In genomic region chr1:198935371-198935921, GRCh38 we compare ENCODE assay signal across 8 cellular contexts.
A peak's percentile ranks its signal among the peaks of the same experiment; 100 is the strongest.
DNase-seq lines count a peak whose midpoint lies in the region; ATAC-seq and TF ChIP-seq lines count a peak whose summit lies in the region.

No MANE protein-coding gene starts in this region.

- 2 to 4% methylated on average over 8 of the region's 8 CpGs for WGBS in testis, 2 donors

- no peak for TF ChIP-seq POLR2A in testis (IDR thresholded peaks at IDR 0.05)

- H3K79me2 ChIP-seq in fibroblast of lung (ENCODE audit: control insufficient read depth, insufficient read depth, low read length): peaks cover 62% of the 10 kb centered on the region

- no peak overlapping the region for H3K9ac ChIP-seq in fibroblast of lung (ENCODE audit: insufficient read depth, low read length)

- peak; percentile 58 for DNase-seq in BJ (ENCODE audit: low read depth)
- DNase-seq in HPDE6-E6E7 (ENCODE audit: extremely low spot score): peak; percentile 44
- peak; percentile 53 for DNase-seq in NOMO-1 treated with DMSO at 0.1 percent for 48 hours (lab: John Stamatoyannopoulos, UW; ENCODE audit: unreplicated experiment)
- peak; percentile 61 for DNase-seq in activated T-cell treated with anti-CD3 and anti-CD28 coated beads for 4 hours
- DNase-seq in fibroblast of lung (ENCODE audit: low read depth in 2 of 2): peak; percentile 94 to 99
- DNase-seq in testis: peak; percentile 84

- peak; percentile 37 for ATAC-seq in GM19455 (IDR thresholded peaks at IDR 0.05; ENCODE audit: unreplicated experiment)

- H3K4me3 ChIP-seq in BJ (ENCODE audit: low read depth, low read length) (peak overlapping the region; percentile 53), fibroblast of lung (replicated peaks in 1 of 4; ENCODE audit: control extremely low read depth in 1 of 4, insufficient read depth in 1 of 4, low read depth in 3 of 4, low read length in 4 of 4) (peak overlapping the region; percentile 51 to 90 (median 78)), neuron (ENCODE audit: low read length) (peak overlapping the region; percentile 59), testis (peak overlapping the region in 1 of 2 donors; percentile 64)

- POLR2A ChIA-PET in BJ (lab: Charles Lee): no interaction called here

- no peak for TF ChIP-seq CTCF in BJ (IDR thresholded peaks at IDR 0.05; ENCODE audit: insufficient read depth, low read depth, low read length)
- no peak for TF ChIP-seq CTCF in fibroblast of lung (conservative IDR thresholded peaks at IDR 0.05 in 1 of 2, IDR thresholded peaks at IDR 0.05 in 1 of 2; ENCODE audit: low read depth in 1 of 2, low read length in 2 of 2)
- TF ChIP-seq CTCF in testis (IDR thresholded peaks at IDR 0.05): no peak

- no peaks in the 10 kb centered on the region for H4K20me1 ChIP-seq in fibroblast of lung (ENCODE audit: control insufficient read depth, extremely low read depth, insufficient read depth, low read length)

- H3K9me3 ChIP-seq in fibroblast of lung (ENCODE audit: control insufficient read depth, insufficient read depth, low read depth, low read length) (no peaks in the 10 kb centered on the region), neuron (ENCODE audit: low read length) (no peaks in the 10 kb centered on the region), testis (no peaks in the 10 kb centered on the region)

- H3K4me1 ChIP-seq in fibroblast of lung (ENCODE audit: control insufficient read depth, extremely low read depth, insufficient read depth, low read length) (peaks cover 2% of the 10 kb centered on the region), neuron (ENCODE audit: insufficient read depth, low read length) (peaks cover 36% of the 10 kb centered on the region), testis (peaks cover 5% of the 10 kb centered on the region)

- no peaks in the 10 kb centered on the region for H3K36me3 ChIP-seq in BJ (ENCODE audit: control insufficient read depth, insufficient read depth, low read length)
- H3K36me3 ChIP-seq in fibroblast of lung (ENCODE audit: control insufficient read depth, insufficient read depth, low read length): no peaks in the 10 kb centered on the region
- no peaks in the 10 kb centered on the region for H3K36me3 ChIP-seq in neuron (ENCODE audit: insufficient read depth, low read length)
- no peaks in the 10 kb centered on the region for H3K36me3 ChIP-seq in testis (ENCODE audit: low read depth, missing control alignments)

- peak overlapping the region; percentile 73 for H3K4me2 ChIP-seq in fibroblast of lung (ENCODE audit: extremely low read depth, insufficient read depth, low read length)

- H2AFZ ChIP-seq in fibroblast of lung (ENCODE audit: low read length) (no peak overlapping the region), neuron (ENCODE audit: low read depth, low read length) (no peak overlapping the region)

- H3K27me3 ChIP-seq in BJ (ENCODE audit: control insufficient read depth, insufficient read depth, low read length) (no peaks in the 10 kb centered on the region), fibroblast of lung (ENCODE audit: control insufficient read depth, insufficient read depth, low read length) (no peaks in the 10 kb centered on the region), neuron (ENCODE audit: insufficient read depth, low read length) (no peaks in the 10 kb centered on the region), testis (no peaks in the 10 kb centered on the region)

- H3K27ac ChIP-seq in fibroblast of lung (ENCODE audit: insufficient read depth, low read length) (peak overlapping the region; percentile 62), testis (peak overlapping the region; percentile 11 to 69)

- intact Hi-C loops in testis (cut with DNase I; ENCODE audit: low total_unique reads): no loop called here

- CTCF ChIA-PET in BJ (lab: Yijun Ruan, JAX): interaction anchor here (1.0 to 1.6 kb wide), 3 partner anchors 308 to 677 kb away, joined by 3 to 5 read pairs (median 3); no protein-coding TSS in a partner anchor

Comparison
In these comparisons a context has a peak if more than half of its experiments do, and no peak if none do; other contexts are left out.
1. DNase-seq: peak in every context shown above with its lines; median percentile 96 in fibroblast of lung; 84 in testis; 61 in activated T-cell treated with anti-CD3 and anti-CD28 coated beads for 4 hours; 58 in BJ; 53 in NOMO-1 treated with DMSO at 0.1 percent for 48 hours; 44 in HPDE6-E6E7.